ENCODE assay signal across 21 cellular contexts in the genomic region with DNA sequence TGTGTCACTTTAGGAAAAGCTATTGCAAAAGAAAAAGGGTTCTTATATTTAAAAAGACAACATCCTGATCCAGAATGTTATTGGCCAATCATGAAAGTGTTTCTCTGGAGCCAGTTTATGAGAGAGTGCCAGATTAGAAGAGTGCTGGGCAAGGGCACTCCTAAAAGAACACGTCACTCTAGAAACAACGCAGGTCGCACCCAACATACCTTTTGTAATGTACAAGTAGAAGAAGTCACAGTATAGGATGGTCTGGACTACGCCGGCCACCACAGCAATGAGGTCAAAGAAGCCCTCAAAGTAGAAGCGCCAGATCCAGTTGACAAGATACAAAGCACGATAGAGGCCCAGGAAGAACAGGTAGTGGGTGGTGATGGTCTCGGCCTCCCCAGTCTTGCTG.
"Had no signal": no experiment of that assay in that cellular context is flagged by ENCODE, and none has a peak within 500 bp of the region (broad histone marks: within the 10 kb centered on the region; RNA-seq: fewer than 3 reads in every experiment).

No MANE protein-coding gene starts in this region.

- H3K4me1 ChIP-seq: colonic mucosa, heart left ventricle, parathyroid adenoma, psoas muscle, spleen, transverse colon had no signal

- H3K9me3 ChIP-seq: colonic mucosa, heart left ventricle, psoas muscle, spleen, stomach, thoracic aorta, transverse colon had no signal

- H3K4me3 ChIP-seq: colonic mucosa, heart left ventricle, psoas muscle, spleen, stomach, thoracic aorta, transverse colon had no signal

- H3K27ac Mint-ChIP-seq: nephron progenitor cell; stimulated activated memory B cell treated with anti-CD40 and anti-IgM and Interleukin-4, amounts not matched to agents 10 μg/mL and 1 μg/mL and 100 μg/mL, for 72 hours had no signal

- H3K9ac ChIP-seq: parathyroid adenoma had no signal

- ATAC-seq: esophagus mucosa; heart left ventricle; left colon; naive thymus-derived CD4-positive, alpha-beta T cell; psoas muscle; sciatic nerve; stimulated activated memory B cell treated with anti-CD40 and anti-IgM and Interleukin-4, amounts not matched to agents 10 μg/mL and 1 μg/mL and 100 μg/mL, for 72 hours had no signal

- H3K4me3 Mint-ChIP-seq: naive thymus-derived CD4-positive, alpha-beta T cell; nephron progenitor cell; stimulated activated memory B cell treated with anti-CD40 and anti-IgM and Interleukin-4, amounts not matched to agents 10 μg/mL and 1 μg/mL and 100 μg/mL, for 72 hours had no signal

- H3K27ac ChIP-seq: colonic mucosa, heart left ventricle, parathyroid adenoma, psoas muscle, spleen, stomach, thoracic aorta, transverse colon had no signal

- H3K9me3 Mint-ChIP-seq: naive thymus-derived CD4-positive, alpha-beta T cell; stimulated activated memory B cell treated with anti-CD40 and anti-IgM and Interleukin-4, amounts not matched to agents 10 μg/mL and 1 μg/mL and 100 μg/mL, for 72 hours had no signal

- H3K4me1 Mint-ChIP-seq: nephron progenitor cell had no signal

- DNase-seq: colonic mucosa; dermis blood vessel endothelial cell; heart left ventricle; hippocampal formation; left colon; mammary epithelial cell; naive thymus-derived CD4-positive, alpha-beta T cell; nephron progenitor cell; psoas muscle; spleen; stimulated activated CD4-positive, alpha-beta T cell treated with anti-CD3 and anti-CD28 coated beads, Interleukin-15, amount 100 ng/mL, for 24 hours; stimulated activated CD4-positive, alpha-beta T cell treated with anti-CD3 and anti-CD28 coated beads, Interleukin-1b, Interleukin-23, amount 100 ng/mL, for 48 hours; stimulated activated CD4-positive, alpha-beta T cell treated with anti-CD3 and anti-CD28 coated beads, Interleukin-4, amount 100 ng/mL, for 24 hours; stomach; substantia nigra; transverse colon had no signal

- H3K27me3 ChIP-seq: colonic mucosa, heart left ventricle, spleen, stomach, transverse colon had no signal

- H3K27me3 Mint-ChIP-seq: naive thymus-derived CD4-positive, alpha-beta T cell; stimulated activated memory B cell treated with anti-CD40 and anti-IgM and Interleukin-4, amounts not matched to agents 10 μg/mL and 1 μg/mL and 100 μg/mL, for 72 hours had no signal
